11 cellular contexts compared by ENCODE assay signal in the genomic region with DNA sequence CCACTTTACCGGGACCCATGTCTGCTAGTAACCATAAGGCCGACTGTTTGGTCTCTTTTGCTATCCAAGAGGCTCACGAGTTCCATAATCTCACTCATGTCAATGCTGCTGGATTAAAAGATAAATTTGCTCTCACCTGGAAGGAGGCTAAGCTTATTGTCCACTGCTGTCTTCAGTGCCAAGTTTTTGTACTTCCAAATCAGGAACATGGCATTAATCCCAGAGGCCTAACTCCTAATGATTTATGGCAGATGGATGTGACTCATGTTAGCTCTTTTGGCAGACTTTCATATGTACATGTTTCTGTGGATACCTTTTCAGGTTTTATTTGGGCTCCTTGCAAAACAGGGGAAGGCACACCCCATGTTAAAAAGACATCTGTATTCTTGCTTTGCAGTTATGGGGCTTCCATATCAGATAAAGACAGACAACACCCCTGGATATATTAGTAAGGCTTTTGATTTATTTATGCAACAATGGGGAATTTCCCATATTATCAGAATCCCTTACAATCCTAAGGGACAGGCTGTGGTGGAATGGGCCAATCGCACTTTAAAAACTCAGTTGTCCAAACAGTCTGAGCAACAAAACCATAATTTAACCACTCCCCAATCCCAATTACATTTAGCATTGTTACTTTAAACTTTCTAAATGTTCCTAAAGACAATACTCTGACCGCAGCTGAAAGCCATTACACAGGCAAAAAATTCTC.
A peak's percentile ranks its signal among the peaks of the same experiment; 100 is the strongest.
DNase-seq lines count a peak whose midpoint lies in the region; ATAC-seq and TF ChIP-seq lines count a peak whose summit lies in the region.
"Had no signal": no experiment of that assay in that cellular context is flagged by ENCODE, and none has a peak within 500 bp of the region (broad histone marks: within the 10 kb centered on the region; RNA-seq: fewer than 3 reads in every experiment).

No MANE protein-coding gene starts in this region.

- CTCF ChIA-PET in activated CD8-positive, alpha-beta T cell treated with anti-CD3 and anti-CD28 coated beads, Interleukin-2, amount 10 ng/mL, durations not matched to agents 7 days and 5 days (lab: Charles Lee) = no interaction called here
- CTCF ChIA-PET in activated naive CD4-positive, alpha-beta T cell treated with anti-CD3 and anti-CD28 coated beads, Interleukin-2, amount 10 ng/mL, durations not matched to agents 7 days and 5 days (lab: Charles Lee) = no interaction called here

- intact Hi-C loops in vagina (cut with DNase I) = no loop called here

- H3K4me1 ChIP-seq in vagina = peaks cover 8% of the 10 kb centered on the region

- H3K36me3 Mint-ChIP-seq in activated CD8-positive, alpha-beta T cell treated with anti-CD3 and anti-CD28 coated beads, Interleukin-2, amount 10 ng/mL, durations not matched to agents 7 days and 5 days (ENCODE audit: low read depth) = no peaks in the 10 kb centered on the region
- peaks cover 2% of the 10 kb centered on the region for H3K36me3 Mint-ChIP-seq in activated naive CD4-positive, alpha-beta T cell treated with anti-CD3 and anti-CD28 coated beads, Interleukin-2, amount 10 ng/mL, durations not matched to agents 7 days and 5 days

- POLR2A ChIA-PET in activated CD8-positive, alpha-beta T cell treated with anti-CD3 and anti-CD28 coated beads, Interleukin-2, amount 10 ng/mL, durations not matched to agents 7 days and 5 days (lab: Charles Lee) = no interaction called here

- peaks cover 19% of the 10 kb centered on the region for H3K9me3 Mint-ChIP-seq in activated CD8-positive, alpha-beta T cell treated with anti-CD3 and anti-CD28 coated beads, Interleukin-2, amount 10 ng/mL, durations not matched to agents 7 days and 5 days (ENCODE audit: insufficient read depth)
- H3K9me3 Mint-ChIP-seq in activated naive CD4-positive, alpha-beta T cell treated with anti-CD3 and anti-CD28 coated beads, Interleukin-2, amount 10 ng/mL, durations not matched to agents 7 days and 5 days = peaks cover 27% of the 10 kb centered on the region

- no peaks in the 10 kb centered on the region for H3K27me3 ChIP-seq in kidney epithelial cell (ENCODE audit: control insufficient read depth, insufficient read depth, low read length)
- H3K27me3 ChIP-seq in vagina = no peaks in the 10 kb centered on the region

- H3K9me3 ChIP-seq in vagina = no peaks in the 10 kb centered on the region

- H3K27ac ChIP-seq in vagina = no peak overlapping the region

- H3K4me3 ChIP-seq in kidney epithelial cell (ENCODE audit: low read depth, low read length) (no peak overlapping the region), vagina (no peak overlapping the region)
- H3K4me3 ChIP-seq: K562 had no signal

- no peak for TF ChIP-seq POLR2A in vagina (IDR thresholded peaks at IDR 0.05)

- H3K36me3 ChIP-seq in kidney epithelial cell (ENCODE audit: control insufficient read depth, insufficient read depth, low read length) (no peaks in the 10 kb centered on the region), vagina (no peaks in the 10 kb centered on the region)

- no peaks in the 10 kb centered on the region for H3K4me1 Mint-ChIP-seq in activated CD8-positive, alpha-beta T cell treated with anti-CD3 and anti-CD28 coated beads, Interleukin-2, amount 10 ng/mL, durations not matched to agents 7 days and 5 days (ENCODE audit: low read depth)
- H3K4me1 Mint-ChIP-seq in activated naive CD4-positive, alpha-beta T cell treated with anti-CD3 and anti-CD28 coated beads, Interleukin-2, amount 10 ng/mL, durations not matched to agents 7 days and 5 days = no peaks in the 10 kb centered on the region
- H3K4me1 Mint-ChIP-seq: activated CD4-positive, alpha-beta T cell treated with anti-CD3 and anti-CD28 coated beads for 36 hours had no signal

- no peak overlapping the region for H3K4me3 Mint-ChIP-seq in activated CD8-positive, alpha-beta T cell treated with anti-CD3 and anti-CD28 coated beads, Interleukin-2, amount 10 ng/mL, durations not matched to agents 7 days and 5 days
- H3K4me3 Mint-ChIP-seq in activated naive CD4-positive, alpha-beta T cell treated with anti-CD3 and anti-CD28 coated beads, Interleukin-2, amount 10 ng/mL, durations not matched to agents 7 days and 5 days = no peak overlapping the region
- H3K4me3 Mint-ChIP-seq: activated CD4-positive, alpha-beta T cell treated with anti-CD3 and anti-CD28 coated beads for 36 hours had no signal

- no peak overlapping the region for H3K27ac Mint-ChIP-seq in activated CD8-positive, alpha-beta T cell treated with anti-CD3 and anti-CD28 coated beads, Interleukin-2, amount 10 ng/mL, durations not matched to agents 7 days and 5 days
- H3K27ac Mint-ChIP-seq in activated naive CD4-positive, alpha-beta T cell treated with anti-CD3 and anti-CD28 coated beads, Interleukin-2, amount 10 ng/mL, durations not matched to agents 7 days and 5 days = no peak overlapping the region
- H3K27ac Mint-ChIP-seq: activated CD4-positive, alpha-beta T cell treated with anti-CD3 and anti-CD28 coated beads for 36 hours had no signal

- ATAC-seq in activated CD8-positive, alpha-beta T cell treated with anti-CD3 and anti-CD28 coated beads, Interleukin-2, amount 10 ng/mL, durations not matched to agents 7 days and 5 days = no peak
- ATAC-seq in GM18909 (IDR thresholded peaks at IDR 0.05; ENCODE audit: poor library complexity, unreplicated experiment) = no peak
- ATAC-seq: activated CD4-positive, alpha-beta T cell treated with anti-CD3 and anti-CD28 coated beads for 36 hours; K562 had no signal

- TF ChIP-seq CTCF in kidney epithelial cell (IDR thresholded peaks at IDR 0.05; ENCODE audit: insufficient read depth, low read length, poor library complexity, severe bottlenecking) (no peak), vagina (IDR thresholded peaks at IDR 0.05) (no peak)

- DNase-seq in D341Med (ENCODE audit: low spot score) (peak; percentile 51), NCI-H1092 treated with DMSO at 0.1 percent for 48 hours (lab: John Stamatoyannopoulos, UW) (peak; percentile 68), astrocyte of the hippocampus (ENCODE audit: low read depth, low spot score) (peak; percentile 78), kidney epithelial cell (ENCODE audit: low read depth) (peak; percentile 9), vagina (ENCODE audit: extremely low spot score in 2 of 2) (no peak)
- no peak for DNase-seq in activated CD8-positive, alpha-beta T cell treated with anti-CD3 and anti-CD28 coated beads, Interleukin-2, amount 10 ng/mL, durations not matched to agents 7 days and 5 days
- DNase-seq in activated naive CD4-positive, alpha-beta T cell treated with anti-CD3 and anti-CD28 coated beads, Interleukin-2, amount 10 ng/mL, durations not matched to agents 7 days and 5 days = no peak
- DNase-seq: activated CD4-positive, alpha-beta T cell treated with anti-CD3 and anti-CD28 coated beads for 36 hours; RPMI8226 had no signal

- no peaks in the 10 kb centered on the region for H3K27me3 Mint-ChIP-seq in activated CD8-positive, alpha-beta T cell treated with anti-CD3 and anti-CD28 coated beads, Interleukin-2, amount 10 ng/mL, durations not matched to agents 7 days and 5 days (ENCODE audit: low read depth)
- H3K27me3 Mint-ChIP-seq in activated naive CD4-positive, alpha-beta T cell treated with anti-CD3 and anti-CD28 coated beads, Interleukin-2, amount 10 ng/mL, durations not matched to agents 7 days and 5 days = no peaks in the 10 kb centered on the region
- H3K27me3 Mint-ChIP-seq: activated CD4-positive, alpha-beta T cell treated with anti-CD3 and anti-CD28 coated beads for 36 hours had no signal

Comparison
In these comparisons a context has a peak if more than half of its experiments do, and no peak if none do; other contexts are left out.
1. DNase-seq: peak in D341Med (single experiment), NCI-H1092 treated with DMSO at 0.1 percent for 48 hours (single experiment), astrocyte of the hippocampus (single experiment) and kidney epithelial cell (single experiment); none in activated CD8-positive, alpha-beta T cell treated with anti-CD3 and anti-CD28 coated beads, Interleukin-2, amount 10 ng/mL, durations not matched to agents 7 days and 5 days (single experiment), activated naive CD4-positive, alpha-beta T cell treated with anti-CD3 and anti-CD28 coated beads, Interleukin-2, amount 10 ng/mL, durations not matched to agents 7 days and 5 days (single experiment) and vagina (0 of 2).